ENCODE assay signal across 8 cellular contexts in the genomic region with DNA sequence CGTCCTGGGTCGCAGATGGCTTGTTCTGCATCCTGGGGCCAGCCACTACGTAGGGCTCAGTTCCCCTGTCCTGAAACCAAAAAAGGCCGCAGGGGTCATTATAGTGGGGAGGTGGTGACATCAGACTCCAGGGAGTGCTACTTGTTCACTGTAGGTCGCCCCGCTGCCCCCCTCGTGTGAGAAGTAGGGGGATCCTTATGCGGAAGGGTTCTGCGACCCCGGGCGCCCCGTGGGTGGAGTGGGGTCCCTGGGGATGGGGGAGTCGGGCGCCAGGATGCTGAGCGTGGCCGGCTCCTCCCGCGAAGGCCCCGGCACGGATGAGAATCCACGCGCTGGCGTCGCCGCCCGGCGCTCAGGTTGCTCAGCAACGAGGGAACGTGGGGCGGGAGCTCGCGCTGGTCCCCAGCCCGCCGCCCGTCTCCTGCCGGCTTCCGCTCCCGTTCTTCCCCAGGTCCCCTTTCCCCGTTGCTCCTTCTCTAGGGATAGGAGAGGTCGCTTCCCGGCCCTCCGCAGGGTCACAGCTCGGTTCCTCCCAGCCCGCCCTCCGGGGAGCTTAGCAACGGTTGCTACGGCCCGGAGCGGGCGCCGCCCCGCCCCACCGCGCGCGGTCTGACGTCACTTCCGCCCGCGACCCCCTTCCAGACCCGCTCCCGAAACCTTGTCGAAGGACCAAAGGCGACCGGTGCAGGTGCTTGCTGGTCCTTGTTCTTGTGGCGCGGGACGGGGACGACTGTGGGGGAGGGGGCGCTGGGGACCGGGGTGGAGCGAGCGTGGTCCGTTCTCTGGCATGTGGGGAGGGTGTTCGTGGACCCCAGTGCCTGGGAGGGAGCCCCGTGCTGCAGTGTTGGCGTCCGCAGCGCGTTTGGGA. TPM values are rescaled to one million over a fixed set of nuclear protein-coding genes. Genes with fewer than 3 reads are reported as not detected.
DNase-seq lines count a peak whose midpoint lies in the region; ATAC-seq and TF ChIP-seq lines count a peak whose summit lies in the region.

Gene NAT14 (plus strand): TSS at position 618 of the 868 bp plus-strand sequence. CDS start 521 bp downstream, outside the sequence.

- peak within 1 kb of the TSS; percentile 89 for H2AFZ ChIP-seq in mammary epithelial cell (ENCODE audit: low read depth, low read length)

- in situ Hi-C loops in mammary epithelial cell (cut with MboI; ENCODE audit: low sequenced_read_pairs in 2 of 2) = no loop called here

- H3K9me3 ChIP-seq in BLaER1 treated with 17β-estradiol and CSF1 and Interleukin-3, amounts not matched to agents 10 nM and 100 nM (replicated peaks in 1 of 11) = no peaks in the 10 kb centered on the region
- H3K9me3 ChIP-seq in mammary epithelial cell (replicated peaks; ENCODE audit: insufficient read depth, low read length) = no peaks in the 10 kb centered on the region

- DNase-seq in NCI-H146 (lab: John Stamatoyannopoulos, UW) = peak; percentile 83
- DNase-seq in mammary epithelial cell = peak; percentile 25
- peak; percentile 89 for DNase-seq in islet precursor cell
- DNase-seq in stimulated activated CD4-positive, alpha-beta T cell treated with anti-CD3 and anti-CD28 coated beads, Interleukin-15, amount 100 ng/mL, for 24 hours = peak; percentile 76

- intact Hi-C loops in mammary epithelial cell (cut with micrococcal nuclease) = no loop called here

- H3K36me3 ChIP-seq in BLaER1 treated with 17β-estradiol and CSF1 and Interleukin-3, amounts not matched to agents 10 nM and 100 nM = peaks cover 4 to 32% (median 12%) of the 10 kb centered on the region in 11 experiments; a peak in 15 of 22 replicates
- H3K36me3 ChIP-seq in mammary epithelial cell (ENCODE audit: insufficient read depth, low read length) = no peaks in the 10 kb centered on the region

- peak within 1 kb of the TSS; percentile 62 to 80 (median 72) for H3K27ac ChIP-seq in BLaER1 treated with 17β-estradiol and CSF1 and Interleukin-3, amounts not matched to agents 10 nM and 100 nM
- peak within 1 kb of the TSS; percentile 82 for H3K27ac ChIP-seq in VCaP
- peak within 1 kb of the TSS; percentile 66 for H3K27ac ChIP-seq in mammary epithelial cell (ENCODE audit: insufficient read depth, low read depth, low read length)

- CTCF ChIA-PET in mammary epithelial cell (lab: Charles Lee; ENCODE audit: low non-redundant PET) = interaction anchor here (0.6 kb wide), 1 partner anchor 175 kb away, joined by 20 read pairs; no protein-coding TSS in a partner anchor

- peaks cover 51 to 64% (median 59%) of the 10 kb centered on the region in 10 experiments for H3K4me1 ChIP-seq in BLaER1 treated with 17β-estradiol and CSF1 and Interleukin-3, amounts not matched to agents 10 nM and 100 nM
- peaks cover 15% of the 10 kb centered on the region for H3K4me1 ChIP-seq in mammary epithelial cell (ENCODE audit: insufficient read depth, low read length)

- peak within 1 kb of the TSS; percentile 89 to 100 (median 96) for H3K4me2 ChIP-seq in BLaER1 treated with 17β-estradiol and CSF1 and Interleukin-3, amounts not matched to agents 10 nM and 100 nM
- H3K4me2 ChIP-seq in mammary epithelial cell (ENCODE audit: insufficient read depth, low read depth, low read length) = peak within 1 kb of the TSS; percentile 98

- H4K20me1 ChIP-seq in BLaER1 treated with 17β-estradiol and CSF1 and Interleukin-3, amounts not matched to agents 10 nM and 100 nM = peaks cover 0 to 50% (median 3%) of the 10 kb centered on the region in 11 experiments; a peak in 11 of 22 replicates
- H4K20me1 ChIP-seq in mammary epithelial cell (ENCODE audit: insufficient read depth, low read length) = no peaks in the 10 kb centered on the region

- 0% methylated on average over 1 of the region's 80 CpGs for WGBS in mammary epithelial cell (ENCODE audit: low coverage, missing lambda C conversion rate)

- H3K27me3 ChIP-seq in BLaER1 treated with 17β-estradiol and CSF1 and Interleukin-3, amounts not matched to agents 10 nM and 100 nM = no peaks in the 10 kb centered on the region
- no peaks in the 10 kb centered on the region for H3K27me3 ChIP-seq in mammary epithelial cell (ENCODE audit: insufficient read depth, low read length)

- dilution Hi-C loops in mammary epithelial cell (cut with HindIII; ENCODE audit: low sequenced_read_pairs) = no loop called here

- ATAC-seq in GM21381 (IDR thresholded peaks at IDR 0.05; ENCODE audit: unreplicated experiment) (peak; percentile 64), HG02852 (IDR thresholded peaks at IDR 0.05; ENCODE audit: unreplicated experiment) (no peak)

- peak within 1 kb of the TSS; percentile 71 to 83 (median 78) for H3K9ac ChIP-seq in BLaER1 treated with 17β-estradiol and CSF1 and Interleukin-3, amounts not matched to agents 10 nM and 100 nM
- peak within 1 kb of the TSS; percentile 32 for H3K9ac ChIP-seq in mammary epithelial cell (ENCODE audit: insufficient read depth, low read length)

- peaks cover 19% of the 10 kb centered on the region for H3K79me2 ChIP-seq in mammary epithelial cell (ENCODE audit: insufficient read depth, low read length)

- H3K4me3 ChIP-seq in BLaER1 treated with 17β-estradiol and CSF1 and Interleukin-3, amounts not matched to agents 10 nM and 100 nM = peak within 1 kb of the TSS; percentile 64 to 79 (median 68)
- peak within 1 kb of the TSS; percentile 62 to 81 (median 64) for H3K4me3 ChIP-seq in mammary epithelial cell (replicated peaks in 1 of 3; ENCODE audit: insufficient read depth in 1 of 3, low read depth in 2 of 3, low read length in 3 of 3)

- TF ChIP-seq CTCF in VCaP (conservative IDR thresholded peaks at IDR 0.05) = no peak
- no peak for TF ChIP-seq CTCF in mammary epithelial cell (conservative IDR thresholded peaks at IDR 0.05 in 1 of 2, IDR thresholded peaks at IDR 0.05 in 1 of 2; ENCODE audit: extremely low read depth in 1 of 2, insufficient read depth in 1 of 2, low read depth in 1 of 2, low read length in 2 of 2)

- no TSS peak for BruUV-seq in mammary epithelial cell (replicated peaks; lab: Mats Ljungman, UMichigan)

RNA-seq across cellular contexts. Expression of gene NAT14, which starts in this region (rescaled TPM):
- total RNA-seq in mammary epithelial cell = 10 to 100 TPM in 1 of 2 donors, 1 to 10 TPM in 1; 5.0 to 26.3 TPM
- 11.4 TPM for polyA plus RNA-seq in mammary epithelial cell
- 1.4 TPM for polyA minus RNA-seq in mammary epithelial cell

Comparison
In these comparisons a context has a peak if more than half of its experiments do, and no peak if none do; other contexts are left out.
1. DNase-seq: peak in every context shown above with its lines; median percentile 89 in islet precursor cell; 83 in NCI-H146; 76 in stimulated activated CD4-positive, alpha-beta T cell treated with anti-CD3 and anti-CD28 coated beads, Interleukin-15, amount 100 ng/mL, for 24 hours; 25 in mammary epithelial cell.